10 cellular contexts compared by ENCODE assay signal in the genomic region with DNA sequence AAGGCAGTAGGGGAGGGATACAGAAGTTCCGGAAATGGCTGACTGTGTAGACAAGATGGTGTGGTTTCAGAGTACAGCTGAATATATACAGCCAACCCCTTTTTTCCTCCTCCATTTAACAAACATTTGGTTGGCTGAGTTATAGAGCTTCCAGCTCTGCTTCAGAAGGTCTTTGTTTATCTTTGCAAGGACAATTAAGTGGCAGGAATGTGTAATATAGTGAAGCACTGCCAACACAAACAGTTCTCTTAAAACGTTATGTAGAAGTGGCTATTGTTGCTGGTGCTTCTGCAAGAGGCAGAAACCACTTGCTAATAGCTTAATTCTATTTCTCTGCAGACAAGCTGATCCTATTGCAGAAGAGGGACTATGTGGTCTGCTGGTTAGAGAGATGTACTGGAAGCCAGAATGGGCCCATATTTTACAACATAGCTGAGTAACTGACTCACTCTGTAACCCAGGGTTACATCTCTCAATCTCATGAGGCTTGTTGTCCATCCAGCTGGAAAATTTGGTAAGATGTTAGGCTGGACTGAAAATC.
DNase-seq lines count a peak whose midpoint lies in the region; ATAC-seq, FAIRE-seq and TF ChIP-seq lines count a peak whose summit lies in the region.
"Had no signal": no experiment of that assay in that cellular context is flagged by ENCODE, and none has a peak within 500 bp of the region (broad histone marks: within the 10 kb centered on the region; RNA-seq: fewer than 3 reads in every experiment).

No MANE protein-coding gene starts in this region.

- H3K27ac ChIP-seq in 22Rv1 (peak overlapping the region; percentile 46), astrocyte (ENCODE audit: low read depth, low read length) (peak overlapping the region; percentile 44), endodermal cell (ENCODE audit: low read depth, low read length) (no peak overlapping the region)
- H3K27ac ChIP-seq: HL-60 had no signal

- H3K4me3 Mint-ChIP-seq in astrocyte (ENCODE audit: unreplicated experiment), result no peak overlapping the region
- H3K4me3 Mint-ChIP-seq in endodermal cell, result no peak overlapping the region

- DNase-seq in NCI-H1048 (lab: John Stamatoyannopoulos, UW) (peak; percentile 34), astrocyte (ENCODE audit: low read depth) (peak; percentile 100), left lobe of liver (ENCODE audit: low spot score) (no peak), mucosa of gallbladder (ENCODE audit: low spot score) (no peak), COLO829 (ENCODE audit: low spot score) (no peak), endodermal cell (no peak), GDM1 (lab: John Stamatoyannopoulos, UW) (no peak)

- no peaks in the 10 kb centered on the region for H4K20me1 ChIP-seq in astrocyte (ENCODE audit: insufficient read depth, low read length)
- H4K20me1 ChIP-seq: BLaER1 treated with 17β-estradiol and CSF1 and Interleukin-3, amounts not matched to agents 10 nM and 100 nM had no signal

- H3K9me3 Mint-ChIP-seq in astrocyte (ENCODE audit: unreplicated experiment) (peaks cover 12% of the 10 kb centered on the region), endodermal cell (peaks cover 14% of the 10 kb centered on the region)

- H3K4me3 ChIP-seq in astrocyte (ENCODE audit: insufficient read depth, low read depth, low read length) (no peak overlapping the region), endodermal cell (ENCODE audit: low read length) (no peak overlapping the region)
- H3K4me3 ChIP-seq: BLaER1 treated with 17β-estradiol and CSF1 and Interleukin-3, amounts not matched to agents 10 nM and 100 nM had no signal

- peak; percentile 97 for FAIRE-seq in astrocyte (lab: Jason Lieb, UNC)

- H3K27me3 ChIP-seq in astrocyte (ENCODE audit: insufficient read depth, low read length), result no peaks in the 10 kb centered on the region
- no peaks in the 10 kb centered on the region for H3K27me3 ChIP-seq in endodermal cell (ENCODE audit: control insufficient read depth, insufficient read depth, low read length, poor library complexity, severe bottlenecking)

- H3K4me1 ChIP-seq in astrocyte (ENCODE audit: insufficient read depth, low read length) (peaks cover 25% of the 10 kb centered on the region), endodermal cell (ENCODE audit: control insufficient read depth, insufficient read depth, low read length) (no peaks in the 10 kb centered on the region)

- no peaks in the 10 kb centered on the region for H3K79me2 ChIP-seq in astrocyte (ENCODE audit: insufficient read depth, low read length)

- H3K9me3 ChIP-seq in astrocyte (ENCODE audit: insufficient read depth, low read depth, low read length), result no peaks in the 10 kb centered on the region
- H3K9me3 ChIP-seq in endodermal cell (ENCODE audit: control insufficient read depth, low read length), result peaks cover 11% of the 10 kb centered on the region

- H3K36me3 ChIP-seq in astrocyte (ENCODE audit: insufficient read depth, low read length), result no peaks in the 10 kb centered on the region
- no peaks in the 10 kb centered on the region for H3K36me3 ChIP-seq in endodermal cell (ENCODE audit: control insufficient read depth, insufficient read depth, low read length)
- H3K36me3 ChIP-seq: BLaER1 treated with 17β-estradiol and CSF1 and Interleukin-3, amounts not matched to agents 10 nM and 100 nM had no signal

- H3K27me3 Mint-ChIP-seq in astrocyte (ENCODE audit: low read depth, unreplicated experiment) (no peaks in the 10 kb centered on the region), endodermal cell (ENCODE audit: insufficient read depth) (peaks cover 2% of the 10 kb centered on the region)

- TF ChIP-seq CTCF in 22Rv1 (IDR thresholded peaks at IDR 0.05) (no peak), astrocyte (IDR thresholded peaks at IDR 0.05; ENCODE audit: insufficient read depth, low read depth, low read length) (no peak), endodermal cell (conservative IDR thresholded peaks at IDR 0.05) (no peak)

- H3K27ac Mint-ChIP-seq in astrocyte (ENCODE audit: unreplicated experiment), result peak overlapping the region; percentile 69
- no peak overlapping the region for H3K27ac Mint-ChIP-seq in endodermal cell

- ATAC-seq in left lobe of liver, result peak; percentile 25

- H3K9ac ChIP-seq in astrocyte (ENCODE audit: low read length) (no peak overlapping the region), endodermal cell (ENCODE audit: extremely low read depth, low read length, poor library complexity, severe bottlenecking) (no peak overlapping the region)
- H3K9ac ChIP-seq: BLaER1 treated with 17β-estradiol and CSF1 and Interleukin-3, amounts not matched to agents 10 nM and 100 nM had no signal

- peak overlapping the region; percentile 62 for H3K4me2 ChIP-seq in astrocyte (ENCODE audit: low read length)

- peak overlapping the region; percentile 6 for H2AFZ ChIP-seq in astrocyte (ENCODE audit: low read depth, low read length)

- 57 to 80% methylated on average over 1 of the region's 2 CpGs for WGBS in endodermal cell (ENCODE audit: insufficient coverage in 1 of 2, insufficient read length in 1 of 2), 2 experiments

- H3K4me1 Mint-ChIP-seq in astrocyte (ENCODE audit: low read depth, unreplicated experiment), result peaks cover 14% of the 10 kb centered on the region
- H3K4me1 Mint-ChIP-seq in endodermal cell, result no peaks in the 10 kb centered on the region

- H3K36me3 Mint-ChIP-seq in astrocyte (ENCODE audit: low read depth, unreplicated experiment) (no peaks in the 10 kb centered on the region), endodermal cell (ENCODE audit: low read depth) (no peaks in the 10 kb centered on the region)

Comparison
In these comparisons a context has a peak if more than half of its experiments do, and no peak if none do; other contexts are left out.
1. DNase-seq: peak in NCI-H1048 (single experiment) and astrocyte (single experiment); none in left lobe of liver (single experiment), mucosa of gallbladder (single experiment), COLO829 (single experiment), endodermal cell (single experiment) and GDM1 (single experiment).